22 cellular contexts compared by ENCODE assay signal in the genomic region with DNA sequence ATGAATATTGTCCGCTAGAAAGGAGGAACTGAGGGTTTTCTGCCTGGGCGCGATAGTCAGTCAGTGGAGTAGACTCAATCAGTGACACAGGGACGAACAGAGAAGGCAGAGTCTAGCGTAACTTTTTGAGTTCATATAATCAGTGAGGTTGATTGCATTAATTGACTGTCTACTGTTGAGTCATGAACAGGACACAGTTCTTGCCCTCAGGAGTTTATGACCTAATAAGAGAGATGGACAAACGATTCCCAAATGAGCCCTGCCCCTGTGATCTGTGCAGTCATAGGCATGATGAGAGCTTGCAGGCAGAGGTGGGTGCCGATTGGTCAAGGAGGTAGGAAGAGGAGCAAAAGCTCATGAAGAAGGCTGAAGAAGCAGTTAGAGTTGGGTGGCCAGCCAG. TPM values are rescaled to one million over a fixed set of nuclear protein-coding genes. Genes with fewer than 3 reads are reported as not detected.
DNase-seq lines count a peak whose midpoint lies in the region; ATAC-seq and TF ChIP-seq lines count a peak whose summit lies in the region.
"Had no signal": no experiment of that assay in that cellular context is flagged by ENCODE, and none has a peak within 500 bp of the region (broad histone marks: within the 10 kb centered on the region; RNA-seq: fewer than 3 reads in every experiment).

No MANE protein-coding gene starts in this region.

- H3K4me3 ChIP-seq in RWPE2 (ENCODE audit: severe bottlenecking) = no peak overlapping the region
- H3K4me3 ChIP-seq: hepatocyte, lung, MG63, sigmoid colon had no signal

- H3K9me3 ChIP-seq in RWPE2 (ENCODE audit: severe bottlenecking) = no peaks in the 10 kb centered on the region
- H3K9me3 ChIP-seq: MG63, sigmoid colon had no signal

- peak overlapping the region; percentile 6 for H3K27ac Mint-ChIP-seq in activated T-cell treated with anti-CD3 and anti-CD28 coated beads, Interleukin-2, amount 50 U/mL, for 72 hours
- H3K27ac Mint-ChIP-seq in effector memory CD8-positive, alpha-beta T cell = peak overlapping the region; percentile 42 to 71
- peak overlapping the region; percentile 81 for H3K27ac Mint-ChIP-seq in stimulated activated effector memory CD8-positive, alpha-beta T cell treated with anti-CD3 and anti-CD28 coated beads, Interleukin-12 subunit alpha, Interleukin-12 subunit beta, amount 100 ng/mL, for 72 hours
- H3K27ac Mint-ChIP-seq: T-helper 1 cell treated with Interleukin-12 subunit alpha and Interleukin-12 subunit beta and Interleukin-4 antibody, amounts not matched to agents 30 μg/mL and 1 μg/mL, for 36 hours had no signal

- peaks cover 79% of the 10 kb centered on the region for H3K36me3 ChIP-seq in RWPE2 (ENCODE audit: low read depth)

- TF ChIP-seq CTCF in RWPE2 (IDR thresholded peaks at IDR 0.05; ENCODE audit: poor library complexity, severe bottlenecking) = no peak

- no peak for DNase-seq in activated T-cell treated with anti-CD3 and anti-CD28 coated beads, Interleukin-2, amount 50 U/mL, for 72 hours
- DNase-seq in activated T-cell treated with anti-CD3 and anti-CD28 coated beads, Interleukin-2, amount 50 U/mL, for 4 hours = no peak
- DNase-seq in RWPE2 (ENCODE audit: low spot score) (no peak), NCI-H748 (lab: John Stamatoyannopoulos, UW; ENCODE audit: unreplicated experiment) (no peak)
- no peak for DNase-seq in effector memory CD8-positive, alpha-beta T cell
- DNase-seq in stimulated activated effector memory CD8-positive, alpha-beta T cell treated with anti-CD3 and anti-CD28 coated beads, Interleukin-12 subunit alpha, Interleukin-12 subunit beta, amount 100 ng/mL, for 72 hours (ENCODE audit: low spot score in 2 of 2) = no peak
- DNase-seq in stimulated activated CD4-positive, alpha-beta T cell treated with anti-CD3 and anti-CD28 coated beads, Interleukin-4, amount 100 ng/mL, for 1 hour = no peak
- DNase-seq: ACHN; activated gamma-delta T cell treated with Interleukin-2 at 50 U/mL for 16 hours; DMS53; MG63; NCI-H1436; NCI-H2171; NCI-H774; sigmoid colon; stimulated activated CD4-positive, alpha-beta T cell treated with anti-CD3 and anti-CD28 coated beads, Interleukin-1b, Interleukin-23, amount 100 ng/mL, for 48 hours had no signal

- H3K27ac ChIP-seq in RWPE2 (ENCODE audit: poor library complexity, severe bottlenecking) = no peak overlapping the region
- H3K27ac ChIP-seq: hepatocyte, parathyroid adenoma, sigmoid colon had no signal

- H3K4me1 ChIP-seq in RWPE2 (ENCODE audit: insufficient read depth, poor library complexity, severe bottlenecking) = no peaks in the 10 kb centered on the region
- H3K4me1 ChIP-seq: parathyroid adenoma, sigmoid colon had no signal

- no peaks in the 10 kb centered on the region for H3K27me3 ChIP-seq in RWPE2 (ENCODE audit: insufficient read depth, poor library complexity, severe bottlenecking)
- H3K27me3 ChIP-seq: hepatocyte, MG63, sigmoid colon had no signal

- no peak for ATAC-seq in activated T-cell treated with anti-CD3 and anti-CD28 coated beads, Interleukin-2, amount 50 U/mL, for 72 hours (replicated peaks in 1 of 2)
- no peak for ATAC-seq in activated T-cell treated with anti-CD3 and anti-CD28 coated beads, Interleukin-2, amount 50 U/mL, for 4 hours
- ATAC-seq in RWPE2 (ENCODE audit: low read depth) (peak; percentile 38; the same call in 2 of the 3 replicates), HG02763 (IDR thresholded peaks at IDR 0.05; ENCODE audit: unreplicated experiment) (no peak)
- no peak for ATAC-seq in effector memory CD8-positive, alpha-beta T cell (replicated peaks)
- ATAC-seq in stimulated activated effector memory CD8-positive, alpha-beta T cell treated with anti-CD3 and anti-CD28 coated beads, Interleukin-12 subunit alpha, Interleukin-12 subunit beta, amount 100 ng/mL, for 72 hours = no peak

- H3K27me3 Mint-ChIP-seq in activated T-cell treated with anti-CD3 and anti-CD28 coated beads, Interleukin-2, amount 50 U/mL, for 72 hours (ENCODE audit: low read depth) = no peaks in the 10 kb centered on the region
- no peaks in the 10 kb centered on the region for H3K27me3 Mint-ChIP-seq in activated T-cell treated with anti-CD3 and anti-CD28 coated beads, Interleukin-2, amount 50 U/mL, for 4 hours (ENCODE audit: low read depth)
- no peaks in the 10 kb centered on the region for H3K27me3 Mint-ChIP-seq in effector memory CD8-positive, alpha-beta T cell

- H3K36me3 Mint-ChIP-seq in activated T-cell treated with anti-CD3 and anti-CD28 coated beads, Interleukin-2, amount 50 U/mL, for 72 hours (ENCODE audit: insufficient read depth in 2 of 2) = peaks cover 9 to 31% of the 10 kb centered on the region in 2 donors
- H3K36me3 Mint-ChIP-seq in activated T-cell treated with anti-CD3 and anti-CD28 coated beads, Interleukin-2, amount 50 U/mL, for 4 hours (ENCODE audit: insufficient read depth) = peaks cover 51% of the 10 kb centered on the region
- peaks cover 85% of the 10 kb centered on the region for H3K36me3 Mint-ChIP-seq in effector memory CD8-positive, alpha-beta T cell (ENCODE audit: insufficient read depth)
- peaks cover 97% of the 10 kb centered on the region for H3K36me3 Mint-ChIP-seq in stimulated activated effector memory CD8-positive, alpha-beta T cell treated with anti-CD3 and anti-CD28 coated beads, Interleukin-12 subunit alpha, Interleukin-12 subunit beta, amount 100 ng/mL, for 72 hours

- H3K4me3 Mint-ChIP-seq in activated T-cell treated with anti-CD3 and anti-CD28 coated beads, Interleukin-2, amount 50 U/mL, for 72 hours = no peak overlapping the region
- no peak overlapping the region for H3K4me3 Mint-ChIP-seq in activated T-cell treated with anti-CD3 and anti-CD28 coated beads, Interleukin-2, amount 50 U/mL, for 4 hours
- no peak overlapping the region for H3K4me3 Mint-ChIP-seq in effector memory CD8-positive, alpha-beta T cell
- H3K4me3 Mint-ChIP-seq in stimulated activated effector memory CD8-positive, alpha-beta T cell treated with anti-CD3 and anti-CD28 coated beads, Interleukin-12 subunit alpha, Interleukin-12 subunit beta, amount 100 ng/mL, for 72 hours = no peak overlapping the region
- H3K4me3 Mint-ChIP-seq: CD14-positive monocyte; T-helper 1 cell treated with Interleukin-12 subunit alpha and Interleukin-12 subunit beta and Interleukin-4 antibody, amounts not matched to agents 30 μg/mL and 1 μg/mL, for 36 hours had no signal

- H3K9me3 Mint-ChIP-seq in activated T-cell treated with anti-CD3 and anti-CD28 coated beads, Interleukin-2, amount 50 U/mL, for 72 hours = no peaks in the 10 kb centered on the region
- H3K9me3 Mint-ChIP-seq in activated T-cell treated with anti-CD3 and anti-CD28 coated beads, Interleukin-2, amount 50 U/mL, for 4 hours = no peaks in the 10 kb centered on the region
- no peaks in the 10 kb centered on the region for H3K9me3 Mint-ChIP-seq in effector memory CD8-positive, alpha-beta T cell
- no peaks in the 10 kb centered on the region for H3K9me3 Mint-ChIP-seq in stimulated activated effector memory CD8-positive, alpha-beta T cell treated with anti-CD3 and anti-CD28 coated beads, Interleukin-12 subunit alpha, Interleukin-12 subunit beta, amount 100 ng/mL, for 72 hours
- H3K9me3 Mint-ChIP-seq: CD14-positive monocyte; T-helper 1 cell treated with Interleukin-12 subunit alpha and Interleukin-12 subunit beta and Interleukin-4 antibody, amounts not matched to agents 30 μg/mL and 1 μg/mL, for 36 hours had no signal

- peaks cover 12% of the 10 kb centered on the region for H3K4me1 Mint-ChIP-seq in activated T-cell treated with anti-CD3 and anti-CD28 coated beads, Interleukin-2, amount 50 U/mL, for 72 hours (ENCODE audit: low read depth)
- H3K4me1 Mint-ChIP-seq in activated T-cell treated with anti-CD3 and anti-CD28 coated beads, Interleukin-2, amount 50 U/mL, for 4 hours (ENCODE audit: low read depth) = peaks cover 4% of the 10 kb centered on the region
- H3K4me1 Mint-ChIP-seq in effector memory CD8-positive, alpha-beta T cell (ENCODE audit: low read depth in 2 of 2) = peaks cover 11 to 13% of the 10 kb centered on the region in 2 donors
- H3K4me1 Mint-ChIP-seq in stimulated activated effector memory CD8-positive, alpha-beta T cell treated with anti-CD3 and anti-CD28 coated beads, Interleukin-12 subunit alpha, Interleukin-12 subunit beta, amount 100 ng/mL, for 72 hours = peaks cover 21% of the 10 kb centered on the region
- H3K4me1 Mint-ChIP-seq: CD14-positive monocyte had no signal

RNA-seq across cellular contexts. Expression of a gene that starts 57.1 kb away (rescaled TPM):
- total RNA-seq in activated T-cell treated with anti-CD3 and anti-CD28 coated beads, Interleukin-2, amount 50 U/mL, for 72 hours = 100 to 1,000 TPM; 281 to 282 TPM
- 100 to 1,000 TPM; 147 to 175 (median 153) TPM for total RNA-seq in activated T-cell treated with anti-CD3 and anti-CD28 coated beads, Interleukin-2, amount 50 U/mL, for 4 hours

Comparison
In these comparisons a context has a peak if more than half of its experiments do, and no peak if none do; other contexts are left out.
1. H3K27ac Mint-ChIP-seq: peak in every context shown above with its lines; median percentile 81 in stimulated activated effector memory CD8-positive, alpha-beta T cell treated with anti-CD3 and anti-CD28 coated beads, Interleukin-12 subunit alpha, Interleukin-12 subunit beta, amount 100 ng/mL, for 72 hours; 56 in effector memory CD8-positive, alpha-beta T cell; 6 in activated T-cell treated with anti-CD3 and anti-CD28 coated beads, Interleukin-2, amount 50 U/mL, for 72 hours.